In genomic region chr11:65501530-65502273, GRCh38 we compare ENCODE assay signal across 9 cellular contexts. TPM values are rescaled to one million over a fixed set of nuclear protein-coding genes. Genes with fewer than 3 reads are reported as not detected.
DNase-seq lines count a peak whose midpoint lies in the region; ATAC-seq, FAIRE-seq and TF ChIP-seq lines count a peak whose summit lies in the region.
"Had no signal": no experiment of that assay in that cellular context is flagged by ENCODE, and none has a peak within 500 bp of the region (broad histone marks: within the 10 kb centered on the region; RNA-seq: fewer than 3 reads in every experiment).

No MANE protein-coding gene starts in this region.

- DNase-seq in NCI-H2227 treated with DMSO at 0.1 percent for 48 hours (lab: John Stamatoyannopoulos, UW) (peak; percentile 39), endodermal cell (no peak), pancreas (peak in 2 of 6 donors; percentile 16 to 35), SHP77 treated with DMSO at 0.1 percent for 48 hours (lab: John Stamatoyannopoulos, UW) (no peak), HuH-7.5 (ENCODE audit: low spot score) (no peak)
- DNase-seq in activated CD4-positive, alpha-beta memory T cell treated with anti-CD3 and anti-CD28 coated beads, Interleukin-2, amount 10 ng/mL, durations not matched to agents 7 days and 5 days = no peak

- no peak overlapping the region for H3K27ac Mint-ChIP-seq in endodermal cell
- no peak overlapping the region for H3K27ac Mint-ChIP-seq in activated CD4-positive, alpha-beta memory T cell treated with anti-CD3 and anti-CD28 coated beads, Interleukin-2, amount 10 ng/mL, durations not matched to agents 7 days and 5 days
- H3K27ac Mint-ChIP-seq: T-helper 1 cell treated with Interleukin-12 subunit alpha and Interleukin-12 subunit beta and Interleukin-4 antibody, amounts not matched to agents 30 μg/mL and 1 μg/mL, for 36 hours had no signal

- CTCF ChIA-PET in activated CD4-positive, alpha-beta memory T cell treated with anti-CD3 and anti-CD28 coated beads, Interleukin-2, amount 10 ng/mL, durations not matched to agents 7 days and 5 days (lab: Charles Lee) = interaction anchor here (1.5 to 20.8 kb wide), 3 partner anchors 30 to 120 kb away, joined by 4 to 447 read pairs (median 4); partner anchors contain the start of gene NEAT1

- no peak for FAIRE-seq in pancreas (lab: Jason Lieb, UNC)

- H3K36me3 ChIP-seq in ES-I3 (ENCODE audit: insufficient read depth, low read length) (peaks cover 60% of the 10 kb centered on the region), endodermal cell (ENCODE audit: control insufficient read depth, insufficient read depth, low read length) (peaks cover 68% of the 10 kb centered on the region), pancreas (peaks cover 4 to 46% (median 23%) of the 10 kb centered on the region in 3 donors)

- peak overlapping the region; percentile 99 for H3K27ac ChIP-seq in endodermal cell (ENCODE audit: low read depth, low read length)
- peak overlapping the region; percentile 96 to 99 (median 98) for H3K27ac ChIP-seq in pancreas

- H3K27me3 ChIP-seq in endodermal cell (ENCODE audit: control insufficient read depth, insufficient read depth, low read length, poor library complexity, severe bottlenecking) = no peaks in the 10 kb centered on the region
- H3K27me3 ChIP-seq in pancreas = no peaks in the 10 kb centered on the region

- peak overlapping the region; percentile 100 for H3K9ac ChIP-seq in ES-I3 (ENCODE audit: low read depth, low read length)
- H3K9ac ChIP-seq in endodermal cell (ENCODE audit: extremely low read depth, low read length, poor library complexity, severe bottlenecking) = peak overlapping the region; percentile 100

- H3K4me3 ChIP-seq in endodermal cell (ENCODE audit: low read length) (peak overlapping the region; percentile 97), pancreas (peak overlapping the region; percentile 46 to 81 (median 72))

- POLR2A ChIA-PET in activated CD4-positive, alpha-beta memory T cell treated with anti-CD3 and anti-CD28 coated beads, Interleukin-2, amount 10 ng/mL, durations not matched to agents 7 days and 5 days (lab: Charles Lee) = interaction anchor here (0.8 to 28.9 kb wide), 32 partner anchors 8 to 642 kb away, joined by 3 to 6840 read pairs (median 6); partner anchors contain the start of genes CCDC85B, DPF2, EHBP1L1 and EHD1

- H3K36me3 Mint-ChIP-seq in endodermal cell (ENCODE audit: low read depth) = peaks cover 33% of the 10 kb centered on the region
- H3K36me3 Mint-ChIP-seq in activated CD4-positive, alpha-beta memory T cell treated with anti-CD3 and anti-CD28 coated beads, Interleukin-2, amount 10 ng/mL, durations not matched to agents 7 days and 5 days (ENCODE audit: low read depth) = no peaks in the 10 kb centered on the region

- H3K9me3 ChIP-seq in ES-I3 (ENCODE audit: control insufficient read depth, insufficient read depth, low read length) (no peaks in the 10 kb centered on the region; the same call in 1 of the 2 replicates), endodermal cell (ENCODE audit: control insufficient read depth, low read length) (no peaks in the 10 kb centered on the region), pancreas (no peaks in the 10 kb centered on the region)

- TF ChIP-seq CTCF in endodermal cell (conservative IDR thresholded peaks at IDR 0.05) (no peak), pancreas (IDR thresholded peaks at IDR 0.05) (no peak)

- H3K27me3 Mint-ChIP-seq in endodermal cell (ENCODE audit: insufficient read depth) = no peaks in the 10 kb centered on the region
- H3K27me3 Mint-ChIP-seq in activated CD4-positive, alpha-beta memory T cell treated with anti-CD3 and anti-CD28 coated beads, Interleukin-2, amount 10 ng/mL, durations not matched to agents 7 days and 5 days = no peaks in the 10 kb centered on the region

- intact Hi-C loops in pancreas (cut with DNase I) = loop anchor here in 1 of 3 donors (5.0 kb wide), 1 partner anchor 79 kb away; the partner anchor contains the start of gene NEAT1

- H3K4me3 Mint-ChIP-seq in endodermal cell = no peak overlapping the region
- H3K4me3 Mint-ChIP-seq in activated CD4-positive, alpha-beta memory T cell treated with anti-CD3 and anti-CD28 coated beads, Interleukin-2, amount 10 ng/mL, durations not matched to agents 7 days and 5 days = no peak overlapping the region
- H3K4me3 Mint-ChIP-seq: T-helper 1 cell treated with Interleukin-12 subunit alpha and Interleukin-12 subunit beta and Interleukin-4 antibody, amounts not matched to agents 30 μg/mL and 1 μg/mL, for 36 hours had no signal

- peaks cover 11% of the 10 kb centered on the region for H3K4me1 ChIP-seq in ES-I3 (ENCODE audit: insufficient read depth, low read length)
- no peaks in the 10 kb centered on the region for H3K4me1 ChIP-seq in endodermal cell (ENCODE audit: control insufficient read depth, insufficient read depth, low read length)
- peaks cover 7 to 18% (median 12%) of the 10 kb centered on the region in 3 donors for H3K4me1 ChIP-seq in pancreas

- WGBS in endodermal cell (ENCODE audit: insufficient coverage in 1 of 2, insufficient read length in 1 of 2), 2 experiments = 0 to 6% methylated on average over 3 of the region's 3 CpGs
- 0 to 1% methylated on average over 3 of the region's 3 CpGs for WGBS in pancreas, 2 donors

- no peaks in the 10 kb centered on the region for H3K9me3 Mint-ChIP-seq in endodermal cell
- H3K9me3 Mint-ChIP-seq in activated CD4-positive, alpha-beta memory T cell treated with anti-CD3 and anti-CD28 coated beads, Interleukin-2, amount 10 ng/mL, durations not matched to agents 7 days and 5 days = no peaks in the 10 kb centered on the region
- H3K9me3 Mint-ChIP-seq: T-helper 1 cell treated with Interleukin-12 subunit alpha and Interleukin-12 subunit beta and Interleukin-4 antibody, amounts not matched to agents 30 μg/mL and 1 μg/mL, for 36 hours had no signal

- H3K4me1 Mint-ChIP-seq in endodermal cell = peaks cover 27% of the 10 kb centered on the region
- H3K4me1 Mint-ChIP-seq in activated CD4-positive, alpha-beta memory T cell treated with anti-CD3 and anti-CD28 coated beads, Interleukin-2, amount 10 ng/mL, durations not matched to agents 7 days and 5 days = peaks cover 35% of the 10 kb centered on the region

- no peak for ATAC-seq in pancreas
- ATAC-seq in HG02852 (IDR thresholded peaks at IDR 0.05; ENCODE audit: unreplicated experiment) = no peak

RNA-seq across cellular contexts. Expression of gene MALAT1, which starts 2.9 kb away (rescaled TPM):
- total RNA-seq in endodermal cell = 1,000 to 10,000 TPM; 5,233 to 6,894 TPM
- 1,429 TPM for polyA plus RNA-seq in endodermal cell (2013, experiment 1 of 2)
- 1,867 TPM for polyA plus RNA-seq in endodermal cell (2013, experiment 2 of 2)
- total RNA-seq in pancreas = 1,000 to 10,000 TPM; 2,360 to 5,615 (median 3,481) TPM
- polyA plus RNA-seq in pancreas = 1,000 to 10,000 TPM in 1 of 2 donors, 100 to 1,000 TPM in 1; 251 to 2,313 TPM
- 1,000 to 10,000 TPM; 7,674 to 7,759 TPM for total RNA-seq in activated CD4-positive, alpha-beta memory T cell treated with anti-CD3 and anti-CD28 coated beads, Interleukin-2, amount 10 ng/mL, durations not matched to agents 7 days and 5 days

RNA-seq across cellular contexts. Expression of gene SCYL1, which starts 23.2 kb away (rescaled TPM):
- total RNA-seq in endodermal cell = 10 to 100 TPM; 62.9 to 67.4 TPM
- 54.0 TPM for polyA plus RNA-seq in endodermal cell (2013, experiment 1 of 2)
- polyA plus RNA-seq in endodermal cell (2013, experiment 2 of 2) = 51.0 TPM
- 10 to 100 TPM; 40.1 to 49.4 (median 41.2) TPM for total RNA-seq in pancreas
- 10 to 100 TPM; 68.9 to 83.9 TPM for polyA plus RNA-seq in pancreas
- total RNA-seq in activated CD4-positive, alpha-beta memory T cell treated with anti-CD3 and anti-CD28 coated beads, Interleukin-2, amount 10 ng/mL, durations not matched to agents 7 days and 5 days = 10 to 100 TPM; 56.9 to 58.5 TPM

RNA-seq across cellular contexts. Expression of gene LTBP3, which starts 56.5 kb away (rescaled TPM):
- 10 to 100 TPM; 19.7 to 24.2 TPM for total RNA-seq in endodermal cell
- 23.3 TPM for polyA plus RNA-seq in endodermal cell (2013, experiment 1 of 2)
- polyA plus RNA-seq in endodermal cell (2013, experiment 2 of 2) = 23.8 TPM
- total RNA-seq in pancreas = 100 to 1,000 TPM in 1 of 6 donors, 10 to 100 TPM in 5; 44.7 to 119 (median 63.4) TPM
- 100 to 1,000 TPM; 118 to 151 TPM for polyA plus RNA-seq in pancreas
- total RNA-seq in activated CD4-positive, alpha-beta memory T cell treated with anti-CD3 and anti-CD28 coated beads, Interleukin-2, amount 10 ng/mL, durations not matched to agents 7 days and 5 days = 10 to 100 TPM; 55.4 to 60.0 TPM
